20 cellular contexts compared by ENCODE assay signal in the genomic region with DNA sequence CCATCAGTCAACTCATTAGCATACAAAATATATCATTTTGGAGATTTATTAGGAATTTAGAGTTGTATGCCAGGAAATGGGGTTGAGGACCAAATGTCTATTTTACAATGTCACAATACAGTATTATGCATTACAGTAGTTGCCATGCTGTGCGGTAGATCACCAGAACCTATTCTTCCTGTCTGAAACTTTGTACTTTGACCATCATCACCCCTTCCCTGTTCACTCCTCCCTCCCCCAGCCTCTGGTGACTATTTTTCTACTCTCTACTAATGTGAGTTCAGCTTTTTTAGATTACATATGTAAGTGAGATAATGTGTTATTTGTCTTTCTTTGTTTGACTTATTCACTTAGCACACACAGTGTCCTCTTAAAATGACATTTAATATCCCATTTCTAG. TPM values are rescaled to one million over a fixed set of nuclear protein-coding genes. Genes with fewer than 3 reads are reported as not detected.
DNase-seq lines count a peak whose midpoint lies in the region; ATAC-seq and TF ChIP-seq lines count a peak whose summit lies in the region.
"Had no signal": no experiment of that assay in that cellular context is flagged by ENCODE, and none has a peak within 500 bp of the region (broad histone marks: within the 10 kb centered on the region; RNA-seq: fewer than 3 reads in every experiment).

No MANE protein-coding gene starts in this region.

- H3K9ac ChIP-seq in HUES48 (ENCODE audit: low read depth, low read length): no peak overlapping the region

- no peaks in the 10 kb centered on the region for H4K20me1 ChIP-seq in hepatocyte (ENCODE audit: insufficient read depth, poor library complexity, severe bottlenecking)

- DNase-seq in CD4-positive, CD25-positive, alpha-beta regulatory T cell: no peak
- DNase-seq in hepatocyte (ENCODE audit: low spot score) (peak; percentile 46), memory B cell (ENCODE audit: low spot score in 2 of 2) (no peak), DMS153 (lab: John Stamatoyannopoulos, UW) (no peak)
- DNase-seq: Calu3, DND-41, H7, NCI-H1092, NCI-H1417 treated with DMSO at 0.1 percent for 48 hours, NCI-H2029, NCI-H526 treated with DMSO at 0.1 percent for 48 hours, SHP77, T-cell had no signal

- H3K27ac Mint-ChIP-seq in CD4-positive, CD25-positive, alpha-beta regulatory T cell: peak overlapping the region in 2 of 3 donors; percentile 52 to 58
- peak overlapping the region; percentile 8 for H3K27ac Mint-ChIP-seq in memory B cell
- H3K27ac Mint-ChIP-seq: B cell, T-cell had no signal

- no peaks in the 10 kb centered on the region for H3K27me3 Mint-ChIP-seq in CD4-positive, CD25-positive, alpha-beta regulatory T cell
- H3K27me3 Mint-ChIP-seq in memory B cell: no peaks in the 10 kb centered on the region
- H3K27me3 Mint-ChIP-seq: B cell, T-cell had no signal

- peaks cover 7 to 19% (median 10%) of the 10 kb centered on the region in 4 donors for H3K4me1 Mint-ChIP-seq in CD4-positive, CD25-positive, alpha-beta regulatory T cell
- no peaks in the 10 kb centered on the region for H3K4me1 Mint-ChIP-seq in memory B cell
- H3K4me1 Mint-ChIP-seq: B cell, CD14-positive monocyte had no signal

- TF ChIP-seq POLR2A in GM18505 (IDR thresholded peaks at IDR 0.05; ENCODE audit: borderline replicate concordance, extremely low read depth, insufficient read depth, insufficient read length): no peak

- H3K27me3 ChIP-seq in CD4-positive, CD25-positive, alpha-beta regulatory T cell (ENCODE audit: control insufficient read depth, insufficient read depth, low read length): no peaks in the 10 kb centered on the region
- no peaks in the 10 kb centered on the region for H3K27me3 ChIP-seq in HUES48 (ENCODE audit: control insufficient read depth, insufficient read depth, low read length)
- no peaks in the 10 kb centered on the region for H3K27me3 ChIP-seq in hepatocyte

- peak overlapping the region; percentile 29 for H3K4me2 ChIP-seq in hepatocyte

- no peaks in the 10 kb centered on the region for H3K9me2 ChIP-seq in hepatocyte (replicated peaks; ENCODE audit: insufficient read depth)

- no peak overlapping the region for H3K27ac ChIP-seq in CD4-positive, CD25-positive, alpha-beta regulatory T cell (ENCODE audit: insufficient read depth, low read length, poor library complexity, severe bottlenecking)
- H3K27ac ChIP-seq in HUES48 (ENCODE audit: low read depth, low read length) (peak overlapping the region; percentile 54), hepatocyte (peak overlapping the region; percentile 73)
- H3K27ac ChIP-seq: RWPE1 had no signal

- peaks cover 12% of the 10 kb centered on the region for H3K79me2 ChIP-seq in hepatocyte

- H3K4me1 ChIP-seq in CD4-positive, CD25-positive, alpha-beta regulatory T cell (ENCODE audit: control insufficient read depth, insufficient read depth, low read length, poor library complexity, severe bottlenecking): no peaks in the 10 kb centered on the region
- H3K4me1 ChIP-seq in HUES48 (ENCODE audit: control insufficient read depth, insufficient read depth, low read length) (peaks cover 10% of the 10 kb centered on the region), hepatocyte (ENCODE audit: insufficient read depth) (peaks cover 7% of the 10 kb centered on the region)

- peaks cover 0 to 1% (median 0%) of the 10 kb centered on the region in 7 donors for H3K9me3 Mint-ChIP-seq in CD4-positive, CD25-positive, alpha-beta regulatory T cell
- no peaks in the 10 kb centered on the region for H3K9me3 Mint-ChIP-seq in memory B cell
- H3K9me3 Mint-ChIP-seq: CD14-positive monocyte, T-cell had no signal

- 68% methylated on average over 1 of the region's 1 CpG for WGBS in hepatocyte (ENCODE audit: low lambda C conversion rate, missing lambda C conversion rate)

- H3K4me3 ChIP-seq in CD4-positive, CD25-positive, alpha-beta regulatory T cell (ENCODE audit: low read depth, low read length): no peak overlapping the region
- no peak overlapping the region for H3K4me3 ChIP-seq in HUES48 (ENCODE audit: low read depth, low read length)
- H3K4me3 ChIP-seq in hepatocyte: no peak overlapping the region

- peaks cover 39% of the 10 kb centered on the region for H3K36me3 ChIP-seq in CD4-positive, CD25-positive, alpha-beta regulatory T cell (ENCODE audit: control insufficient read depth, insufficient read depth, low read length)
- H3K36me3 ChIP-seq in HUES48 (ENCODE audit: control insufficient read depth, insufficient read depth, low read length) (peaks cover 87% of the 10 kb centered on the region), hepatocyte (replicated peaks; ENCODE audit: insufficient read depth, low read depth) (peaks cover 4% of the 10 kb centered on the region)

- no peak overlapping the region for H2AFZ ChIP-seq in hepatocyte

- no peak for TF ChIP-seq CTCF in hepatocyte (IDR thresholded peaks at IDR 0.05; ENCODE audit: poor library complexity)

- H3K36me3 Mint-ChIP-seq in CD4-positive, CD25-positive, alpha-beta regulatory T cell: peaks cover 21% of the 10 kb centered on the region
- peaks cover 13% of the 10 kb centered on the region for H3K36me3 Mint-ChIP-seq in memory B cell

- no peak overlapping the region for H3K4me3 Mint-ChIP-seq in CD4-positive, CD25-positive, alpha-beta regulatory T cell
- no peak overlapping the region for H3K4me3 Mint-ChIP-seq in memory B cell
- H3K4me3 Mint-ChIP-seq: B cell, CD14-positive monocyte, T-cell had no signal

- H3K9me3 ChIP-seq in CD4-positive, CD25-positive, alpha-beta regulatory T cell (ENCODE audit: control insufficient read depth in 2 of 2, low read length in 2 of 2): no peaks in the 10 kb centered on the region
- H3K9me3 ChIP-seq in HUES48 (ENCODE audit: control insufficient read depth, insufficient read depth, low read length) (no peaks in the 10 kb centered on the region), hepatocyte (ENCODE audit: low read depth) (no peaks in the 10 kb centered on the region)

- no peak for ATAC-seq in CD4-positive, CD25-positive, alpha-beta regulatory T cell (ENCODE audit: low read depth in 2 of 2)
- ATAC-seq in memory B cell (ENCODE audit: low read depth) (no peak), GM21576 (IDR thresholded peaks at IDR 0.05; ENCODE audit: unreplicated experiment) (no peak), GM18505 (IDR thresholded peaks at IDR 0.05; ENCODE audit: unreplicated experiment) (no peak)
- ATAC-seq: Panc1, T-cell had no signal

RNA-seq across cellular contexts. Expression of a gene that starts 50.8 kb away (rescaled TPM):
- total RNA-seq in CD4-positive, CD25-positive, alpha-beta regulatory T cell: 31.9 TPM
- polyA plus RNA-seq in CD4-positive, CD25-positive, alpha-beta regulatory T cell: 1 to 10 TPM; 1.4 to 3.6 (median 2.8) TPM
- 27.1 and 60.7 TPM in 2 replicates for total RNA-seq in hepatocyte
- polyA plus RNA-seq in hepatocyte: 6.7 and 10.4 TPM in 2 replicates
